In genomic region chr20:25195962-25196700, GRCh38 we compare ENCODE assay signal across 1 cellular context.
A peak's percentile ranks its signal among the peaks of the same experiment; 100 is the strongest.
TF ChIP-seq lines count a peak whose summit lies in the region.

No MANE protein-coding gene starts in this region.

TF ChIP-seq in HepG2, 621 proteins besides CTCF, POLR2A, EP300 and RAD21 (continues in another document):
- TF ChIP-seq DBP (CRISPR knock-in tag; IDR thresholded peaks at IDR 0.05; ENCODE audit: not compliant biosample characterization) = peak; percentile 24
- TF ChIP-seq IRF9 (CRISPR knock-in tag; IDR thresholded peaks at IDR 0.05; ENCODE audit: borderline replicate concordance) = peak; percentile 9
- TF ChIP-seq BATF2 (CRISPR knock-in tag; IDR thresholded peaks at IDR 0.05) = 0 out of 2 replicates have a peak, but pooled peaks have one; percentile 54
- 0 out of 2 replicates have a peak, but pooled peaks have one; percentile 20 for TF ChIP-seq JUND (CRISPR knock-in tag; IDR thresholded peaks at IDR 0.05)
- TF ChIP-seq KDM4B (CRISPR knock-in tag; IDR thresholded peaks at IDR 0.05) = 0 out of 2 replicates have a peak, but pooled peaks have one; percentile 53
- peak; percentile 66; the same call in 1 of the 2 replicates for TF ChIP-seq HOXA9 (CRISPR knock-in tag; IDR thresholded peaks at IDR 0.05; ENCODE audit: borderline replicate concordance)
- peak; percentile 86 for TF ChIP-seq ZFP91 (CRISPR knock-in tag; IDR thresholded peaks at IDR 0.05; ENCODE audit: borderline replicate concordance)
- TF ChIP-seq ZMAT3 (CRISPR knock-in tag; conservative IDR thresholded peaks at IDR 0.05) = peak; percentile 35; the same call in 1 of the 2 replicates
- TF ChIP-seq ZBTB39 (CRISPR knock-in tag; IDR thresholded peaks at IDR 0.05) = 0 out of 2 replicates have a peak, but pooled peaks have one; percentile 2
- no peak for TF ChIP-seq CBX5 (CRISPR knock-in tag; IDR thresholded peaks at IDR 0.05; ENCODE audit: borderline replicate concordance)
- TF ChIP-seq TRAFD1 (CRISPR knock-in tag; IDR thresholded peaks at IDR 0.05; ENCODE audit: borderline replicate concordance) = no peak
- peak; percentile 53; the same call in 1 of the 2 replicates for TF ChIP-seq ZNF512 (CRISPR knock-in tag; IDR thresholded peaks at IDR 0.05)
- no peak for TF ChIP-seq ZNF317 (CRISPR knock-in tag; IDR thresholded peaks at IDR 0.05)
- TF ChIP-seq ZNF343 (CRISPR knock-in tag; IDR thresholded peaks at IDR 0.05) = 0 out of 2 replicates have a peak, but pooled peaks have one; percentile 2
- 0 out of 2 replicates have a peak, but pooled peaks have one; percentile 14 for TF ChIP-seq PREB (CRISPR knock-in tag; IDR thresholded peaks at IDR 0.05)
- TF ChIP-seq MYNN (CRISPR knock-in tag; IDR thresholded peaks at IDR 0.05; ENCODE audit: low read depth) = peak; percentile 17
- no peak; the same call in 1 of the 2 replicates for TF ChIP-seq ZNF792 (CRISPR knock-in tag; IDR thresholded peaks at IDR 0.05)
- TF ChIP-seq DR1 (CRISPR knock-in tag; IDR thresholded peaks at IDR 0.05) = peak; percentile 53; the same call in 1 of the 2 replicates
- no peak; the same call in 1 of the 2 replicates for TF ChIP-seq THAP11 (CRISPR knock-in tag; IDR thresholded peaks at IDR 0.05)
- TF ChIP-seq ARID4A (CRISPR knock-in tag; IDR thresholded peaks at IDR 0.05; ENCODE audit: borderline replicate concordance) = peak; percentile 88
- peak; percentile 13; the same call in 1 of the 2 replicates for TF ChIP-seq ZNF225 (CRISPR knock-in tag; IDR thresholded peaks at IDR 0.05)
- peak; percentile 48; the same call in 1 of the 2 replicates for TF ChIP-seq ZNF556 (CRISPR knock-in tag; IDR thresholded peaks at IDR 0.05; ENCODE audit: borderline replicate concordance)
- TF ChIP-seq ZNF737 (CRISPR knock-in tag; IDR thresholded peaks at IDR 0.05; ENCODE audit: borderline replicate concordance) = peak; percentile 37
- TF ChIP-seq ZNF367 (CRISPR knock-in tag; IDR thresholded peaks at IDR 0.05; ENCODE audit: borderline replicate concordance) = peak; percentile 84
- TF ChIP-seq THAP8 (CRISPR knock-in tag; IDR thresholded peaks at IDR 0.05; ENCODE audit: borderline replicate concordance) = no peak
- TF ChIP-seq ZNF292 (CRISPR knock-in tag; IDR thresholded peaks at IDR 0.05; ENCODE audit: borderline replicate concordance, low read depth) = 0 out of 2 replicates have a peak, but pooled peaks have one; percentile 13
- no peak for TF ChIP-seq AGO1 (IDR thresholded peaks at IDR 0.05; ENCODE audit: low read depth, low read length, poor library complexity, severe bottlenecking)
- TF ChIP-seq ZNF263 (CRISPR knock-in tag; IDR thresholded peaks at IDR 0.05) = peak; percentile 51; the same call in 1 of the 2 replicates
